1 cellular context compared by ENCODE assay signal in the genomic region with DNA sequence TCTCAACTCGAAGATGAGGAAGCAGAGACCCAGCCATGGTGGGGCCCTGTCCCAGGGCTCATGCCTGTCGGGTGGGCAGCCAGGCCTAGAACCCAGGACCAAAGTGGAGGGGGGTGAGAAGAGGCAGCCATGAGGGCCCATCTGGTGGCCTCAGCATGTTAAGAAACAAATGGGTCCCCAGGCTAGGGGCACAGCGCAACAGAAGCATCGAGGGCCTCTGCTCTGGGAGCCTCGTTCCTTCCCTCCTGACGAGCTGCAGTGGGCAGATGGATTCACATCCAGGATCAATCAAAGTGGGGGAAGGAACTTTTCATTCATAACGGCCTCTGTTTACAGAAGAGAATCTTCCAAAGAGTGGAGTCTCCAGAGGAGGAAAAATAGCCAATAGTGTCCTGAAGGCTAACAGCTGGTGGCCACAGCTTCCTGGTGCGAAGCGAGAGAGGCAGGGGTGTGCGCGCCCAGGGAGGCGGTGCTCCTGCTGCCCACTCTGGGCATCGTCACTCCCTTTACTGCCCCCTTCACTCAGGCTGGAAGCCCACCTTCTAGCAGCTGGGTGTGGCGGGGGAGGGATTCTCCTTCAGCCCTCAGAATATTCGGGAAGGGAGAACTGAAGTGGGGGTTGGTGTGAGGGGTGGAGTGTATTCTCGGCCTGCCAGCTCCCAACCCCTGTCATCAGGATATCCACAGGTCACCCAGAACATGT.
TF ChIP-seq lines count a peak whose summit lies in the region.

No MANE protein-coding gene starts in this region.

TF ChIP-seq in K562, 482 proteins besides CTCF, POLR2A, EP300 and RAD21:
- TF ChIP-seq GATAD2B (IDR thresholded peaks at IDR 0.05; ENCODE audit: borderline replicate concordance) (no peak), U2AF2 (optimal IDR thresholded peaks at IDR 0.05; ENCODE audit: low read depth, low read length) (no peak), BHLHE40 (IDR thresholded peaks at IDR 0.05; ENCODE audit: low read length) (no peak), NCOA4 (IDR thresholded peaks at IDR 0.05; ENCODE audit: partially characterized antibody) (no peak), FOXM1 (IDR thresholded peaks at IDR 0.05; ENCODE audit: low read depth) (no peak), FOXM1 (CRISPR knock-in tag; IDR thresholded peaks at IDR 0.05; ENCODE audit: low read depth) (no peak), JUND (IDR thresholded peaks at IDR 0.05; ENCODE audit: borderline replicate concordance, low read depth, low read length) (no peak), JUND (tag; IDR thresholded peaks at IDR 0.05; ENCODE audit: borderline replicate concordance, low read depth, low read length) (no peak), PHF21A (IDR thresholded peaks at IDR 0.05; ENCODE audit: borderline replicate concordance, low read depth) (no peak), ZSCAN32 (CRISPR knock-in tag; IDR thresholded peaks at IDR 0.05) (no peak), GTF2A2 (tag; IDR thresholded peaks at IDR 0.05) (no peak), TAF7 (tag; IDR thresholded peaks at IDR 0.05) (no peak), PURB (CRISPR knock-in tag; IDR thresholded peaks at IDR 0.05; ENCODE audit: low read depth) (no peak)
- TF ChIP-seq, protein P1, sequence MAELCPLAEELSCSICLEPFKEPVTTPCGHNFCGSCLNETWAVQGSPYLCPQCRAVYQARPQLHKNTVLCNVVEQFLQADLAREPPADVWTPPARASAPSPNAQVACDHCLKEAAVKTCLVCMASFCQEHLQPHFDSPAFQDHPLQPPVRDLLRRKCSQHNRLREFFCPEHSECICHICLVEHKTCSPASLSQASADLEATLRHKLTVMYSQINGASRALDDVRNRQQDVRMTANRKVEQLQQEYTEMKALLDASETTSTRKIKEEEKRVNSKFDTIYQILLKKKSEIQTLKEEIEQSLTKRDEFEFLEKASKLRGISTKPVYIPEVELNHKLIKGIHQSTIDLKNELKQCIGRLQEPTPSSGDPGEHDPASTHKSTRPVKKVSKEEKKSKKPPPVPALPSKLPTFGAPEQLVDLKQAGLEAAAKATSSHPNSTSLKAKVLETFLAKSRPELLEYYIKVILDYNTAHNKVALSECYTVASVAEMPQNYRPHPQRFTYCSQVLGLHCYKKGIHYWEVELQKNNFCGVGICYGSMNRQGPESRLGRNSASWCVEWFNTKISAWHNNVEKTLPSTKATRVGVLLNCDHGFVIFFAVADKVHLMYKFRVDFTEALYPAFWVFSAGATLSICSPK (IDR thresholded peaks at IDR 0.05; ENCODE audit: borderline replicate concordance), result no peak
TF ChIP-seq in K562: peak in this region for 0.
